18 cellular contexts compared by ENCODE assay signal in the genomic region with DNA sequence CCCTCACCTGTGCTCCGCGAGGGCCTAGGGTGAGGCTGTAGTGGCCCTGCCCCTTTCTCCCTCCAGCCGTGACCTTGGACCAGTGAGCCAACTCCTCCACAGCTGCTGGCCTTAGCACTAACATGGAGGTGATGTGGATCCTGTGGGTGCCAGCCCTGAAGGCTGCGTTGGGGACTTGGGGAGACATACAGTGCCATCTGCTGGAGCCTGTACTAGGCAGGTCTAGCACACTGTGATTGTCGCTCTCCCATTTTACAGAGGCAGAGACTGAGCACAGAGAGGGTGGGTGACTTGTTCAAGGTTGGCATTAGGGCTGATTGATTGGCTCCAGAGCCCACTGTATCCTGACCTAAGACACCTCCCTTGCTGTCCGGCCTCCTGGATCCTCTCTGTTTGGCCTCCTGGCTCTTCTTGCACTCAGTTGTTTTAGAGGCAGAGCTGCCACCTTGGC. TPM values are rescaled to one million over a fixed set of nuclear protein-coding genes. Genes with fewer than 3 reads are reported as not detected.
DNase-seq lines count a peak whose midpoint lies in the region; ATAC-seq, FAIRE-seq and TF ChIP-seq lines count a peak whose summit lies in the region.
"Had no signal": no experiment of that assay in that cellular context is flagged by ENCODE, and none has a peak within 500 bp of the region (broad histone marks: within the 10 kb centered on the region; RNA-seq: fewer than 3 reads in every experiment).

No MANE protein-coding gene starts in this region.

- DNase-seq in GM18507 (ENCODE audit: extremely low spot score, insufficient read length, low read depth): no peak
- DNase-seq in activated CD8-positive, alpha-beta T cell treated with anti-CD3 and anti-CD28 coated beads for 36 hours: no peak
- DNase-seq in natural killer cell: no peak
- DNase-seq in mesenchymal stem cell: no peak
- DNase-seq in NCI-H2227 treated with DMSO at 0.1 percent for 48 hours (lab: John Stamatoyannopoulos, UW): no peak
- DNase-seq: activated T-cell treated with anti-CD3 and anti-CD28 coated beads, Interleukin-2, amount 50 U/mL, for 24 hours; dermis blood vessel endothelial cell; hypothalamus; MM.1S; naive thymus-derived CD4-positive, alpha-beta T cell; NCI-H226; OCI-M1; T-cell had no signal

- H3K36me3 ChIP-seq in DOHH2 (ENCODE audit: control insufficient read depth, low read length) (peaks cover 36% of the 10 kb centered on the region), mesenchymal stem cell (ENCODE audit: control insufficient read depth in 1 of 2, insufficient read depth in 2 of 2, low read depth in 1 of 2, low read length in 2 of 2) (no peaks in the 10 kb centered on the region)

- peak; percentile 12 for FAIRE-seq in GM18507 (lab: Jason Lieb, UNC)

- no peak overlapping the region for H2AFZ ChIP-seq in mesenchymal stem cell (ENCODE audit: low read depth, low read length)

- H3K14ac ChIP-seq in mesenchymal stem cell (ENCODE audit: low read length in 2 of 2): peak overlapping the region in 1 of 2 experiments; percentile 63

- H3K4ac ChIP-seq in mesenchymal stem cell (ENCODE audit: low read depth in 1 of 2, low read length in 2 of 2): no peak overlapping the region

- no peak overlapping the region for H2AK5ac ChIP-seq in mesenchymal stem cell (ENCODE audit: low read length, severe bottlenecking)

- no peak overlapping the region for H2BK5ac ChIP-seq in mesenchymal stem cell (ENCODE audit: low read depth, low read length, poor library complexity, severe bottlenecking)

- no peaks in the 10 kb centered on the region for H4K20me1 ChIP-seq in DOHH2 (ENCODE audit: control insufficient read depth, insufficient read depth, low read depth, low read length)

- H3K18ac ChIP-seq in mesenchymal stem cell (ENCODE audit: low read depth in 1 of 2, low read length in 2 of 2): no peak overlapping the region

- H3K27me3 ChIP-seq in DOHH2 (ENCODE audit: control insufficient read depth, low read length): no peaks in the 10 kb centered on the region
- peaks cover 0 to 17% of the 10 kb centered on the region in 2 experiments for H3K27me3 ChIP-seq in mesenchymal stem cell (ENCODE audit: control insufficient read depth in 1 of 2, insufficient read depth in 1 of 2, low read length in 2 of 2)

- no peaks in the 10 kb centered on the region for H3K9me3 Mint-ChIP-seq in activated CD8-positive, alpha-beta T cell treated with anti-CD3 and anti-CD28 coated beads for 36 hours
- no peaks in the 10 kb centered on the region for H3K9me3 Mint-ChIP-seq in natural killer cell
- H3K9me3 Mint-ChIP-seq: activated T-cell treated with anti-CD3 and anti-CD28 coated beads, Interleukin-2, amount 50 U/mL, for 24 hours; CD4-positive, CD25-positive, alpha-beta regulatory T cell; naive thymus-derived CD4-positive, alpha-beta T cell; T-cell had no signal

- POLR2A ChIA-PET in activated CD8-positive, alpha-beta T cell treated with anti-CD3 and anti-CD28 coated beads for 36 hours (lab: Charles Lee): interaction anchor here (1.0 kb wide), 1 partner anchor 53 kb away, joined by 3 read pairs; no protein-coding TSS in a partner anchor

- peak; percentile 70 for ATAC-seq in activated CD8-positive, alpha-beta T cell treated with anti-CD3 and anti-CD28 coated beads for 36 hours
- ATAC-seq in natural killer cell (peak; percentile 69 to 85 (median 84)), GM18907 (IDR thresholded peaks at IDR 0.05; ENCODE audit: unreplicated experiment) (no peak)
- ATAC-seq: activated CD4-positive, CD25-positive, alpha-beta regulatory T cell treated with anti-CD3 and anti-CD28 coated beads, Interleukin-2, amount 50 U/mL, for 24 hours; T-cell had no signal

- no peak overlapping the region for H3K23ac ChIP-seq in mesenchymal stem cell (ENCODE audit: low read length in 2 of 2)

- H3K4me3 ChIP-seq in DOHH2 (ENCODE audit: low read length): no peak overlapping the region
- no peak overlapping the region for H3K4me3 ChIP-seq in mesenchymal stem cell (ENCODE audit: insufficient read depth in 1 of 2, low read depth in 1 of 2, low read length in 2 of 2)

- H3K79me1 ChIP-seq in mesenchymal stem cell (replicated peaks; ENCODE audit: low read length, poor library complexity, severe bottlenecking): no peaks in the 10 kb centered on the region

- H4K8ac ChIP-seq in mesenchymal stem cell (ENCODE audit: low read length): no peak overlapping the region

- H2BK15ac ChIP-seq in mesenchymal stem cell (ENCODE audit: low read depth, poor library complexity, severe bottlenecking): no peak overlapping the region

- H2BK12ac ChIP-seq in mesenchymal stem cell (ENCODE audit: low read length in 2 of 2): peak overlapping the region in 1 of 2 experiments; percentile 3

- CTCF ChIA-PET in activated CD8-positive, alpha-beta T cell treated with anti-CD3 and anti-CD28 coated beads for 36 hours (lab: Charles Lee): interaction anchor here (0.6 to 1.4 kb wide), 2 partner anchors 9 to 54 kb away, joined by 3 to 4 read pairs; no protein-coding TSS in a partner anchor

- H3K4me2 ChIP-seq in DOHH2 (ENCODE audit: low read length) (no peak overlapping the region), mesenchymal stem cell (ENCODE audit: low read length, poor library complexity, severe bottlenecking) (no peak overlapping the region)

- no peak overlapping the region for H3K27ac ChIP-seq in DOHH2 (ENCODE audit: low read depth, low read length)
- no peak overlapping the region for H3K27ac ChIP-seq in mesenchymal stem cell (ENCODE audit: low read length, poor library complexity, severe bottlenecking)

- no peaks in the 10 kb centered on the region for H3K36me3 Mint-ChIP-seq in activated CD8-positive, alpha-beta T cell treated with anti-CD3 and anti-CD28 coated beads for 36 hours (ENCODE audit: low read depth)
- H3K36me3 Mint-ChIP-seq in natural killer cell: no peaks in the 10 kb centered on the region
- H3K36me3 Mint-ChIP-seq: CD4-positive, CD25-positive, alpha-beta regulatory T cell; T-cell had no signal

- no peaks in the 10 kb centered on the region for H3F3A ChIP-seq in DOHH2 (ENCODE audit: control insufficient read depth, insufficient read depth)

- H3K4me1 Mint-ChIP-seq in activated CD8-positive, alpha-beta T cell treated with anti-CD3 and anti-CD28 coated beads for 36 hours (ENCODE audit: low read depth): peaks cover 18% of the 10 kb centered on the region
- H3K4me1 Mint-ChIP-seq in natural killer cell: peaks cover 31 to 57% of the 10 kb centered on the region in 2 donors

- H3K9me3 ChIP-seq in DOHH2 (ENCODE audit: control insufficient read depth, insufficient read depth, low read length) (no peaks in the 10 kb centered on the region), mesenchymal stem cell (ENCODE audit: control insufficient read depth, low read length) (no peaks in the 10 kb centered on the region)

- no peaks in the 10 kb centered on the region for H3K79me2 ChIP-seq in DOHH2 (ENCODE audit: control insufficient read depth, low read length)

- 92% methylated on average over 6 of the region's 6 CpGs for WGBS in mesenchymal stem cell

- no peak overlapping the region for H3K9ac ChIP-seq in mesenchymal stem cell (ENCODE audit: low read length)

- intact Hi-C loops in activated CD8-positive, alpha-beta T cell treated with anti-CD3 and anti-CD28 coated beads for 36 hours (cut with micrococcal nuclease): no loop called here
- intact Hi-C loops in natural killer cell (cut with micrococcal nuclease): no loop called here

- TF ChIP-seq CTCF in DOHH2 (IDR thresholded peaks at IDR 0.05; ENCODE audit: low read depth, low read length, poor library complexity, severe bottlenecking) (peak; percentile 43), natural killer cell (IDR thresholded peaks at IDR 0.05) (no peak)
- TF ChIP-seq CTCF in activated CD8-positive, alpha-beta T cell treated with anti-CD3 and anti-CD28 coated beads for 36 hours (IDR thresholded peaks at IDR 0.05): no peak

- no peak overlapping the region for H3K27ac Mint-ChIP-seq in activated CD8-positive, alpha-beta T cell treated with anti-CD3 and anti-CD28 coated beads for 36 hours
- H3K27ac Mint-ChIP-seq in natural killer cell: peak overlapping the region in 1 of 2 donors; percentile 62
- H3K27ac Mint-ChIP-seq: activated T-cell treated with anti-CD3 and anti-CD28 coated beads, Interleukin-2, amount 50 U/mL, for 24 hours; CD4-positive, CD25-positive, alpha-beta regulatory T cell; naive thymus-derived CD4-positive, alpha-beta T cell; T-cell had no signal

- H3K9me2 ChIP-seq in DOHH2 (replicated peaks; ENCODE audit: control insufficient read depth, low read length): no peaks in the 10 kb centered on the region

- no peak overlapping the region for H2BK120ac ChIP-seq in mesenchymal stem cell (ENCODE audit: low read depth, low read length)

- H3K4me3 Mint-ChIP-seq in activated CD8-positive, alpha-beta T cell treated with anti-CD3 and anti-CD28 coated beads for 36 hours: no peak overlapping the region
- no peak overlapping the region for H3K4me3 Mint-ChIP-seq in natural killer cell
- H3K4me3 Mint-ChIP-seq: activated T-cell treated with anti-CD3 and anti-CD28 coated beads, Interleukin-2, amount 50 U/mL, for 24 hours; CD4-positive, CD25-positive, alpha-beta regulatory T cell; naive thymus-derived CD4-positive, alpha-beta T cell; T-cell had no signal

- no peak overlapping the region for H4K91ac ChIP-seq in mesenchymal stem cell (ENCODE audit: low read length)

- H3K27me3 Mint-ChIP-seq in activated CD8-positive, alpha-beta T cell treated with anti-CD3 and anti-CD28 coated beads for 36 hours: no peaks in the 10 kb centered on the region
- H3K27me3 Mint-ChIP-seq in natural killer cell (ENCODE audit: low read depth in 2 of 2): no peaks in the 10 kb centered on the region
- H3K27me3 Mint-ChIP-seq: activated T-cell treated with anti-CD3 and anti-CD28 coated beads, Interleukin-2, amount 50 U/mL, for 24 hours; CD4-positive, CD25-positive, alpha-beta regulatory T cell; naive thymus-derived CD4-positive, alpha-beta T cell; T-cell had no signal

- H3K4me1 ChIP-seq in DOHH2 (ENCODE audit: control insufficient read depth, low read length) (peaks cover 32% of the 10 kb centered on the region), mesenchymal stem cell (ENCODE audit: control insufficient read depth, insufficient read depth, low read depth, low read length) (peaks cover 12% of the 10 kb centered on the region)

RNA-seq across cellular contexts. Expression of gene PRF1, which starts 37.6 kb away (rescaled TPM):
- total RNA-seq in activated CD8-positive, alpha-beta T cell treated with anti-CD3 and anti-CD28 coated beads for 36 hours: 100 to 1,000 TPM; 107 to 113 TPM
- total RNA-seq in natural killer cell: 1,000 to 10,000 TPM; 1,641 to 2,133 (median 1,982) TPM
- polyA plus RNA-seq in mesenchymal stem cell (2013, experiment 1 of 2): not detected
- not detected for polyA plus RNA-seq in mesenchymal stem cell (2013, experiment 2 of 2)
- total RNA-seq: dermis blood vessel endothelial cell, fibroblast of lung had no signal
- polyA plus RNA-seq: fibroblast of lung had no signal

Comparison
In these comparisons a context has a peak if more than half of its experiments do, and no peak if none do; other contexts are left out.
1. RNA of gene PRF1, which starts 37.6 kb away (total RNA-seq): 1,641 to 2,133 TPM in natural killer cell; 107 to 113 TPM in activated CD8-positive, alpha-beta T cell treated with anti-CD3 and anti-CD28 coated beads for 36 hours; every median in the first group is over 10 times any median in the second.